ENCODE assay signal across 26 cellular contexts in genomic region chr14:100594625-100594951, GRCh38. TPM values are rescaled to one million over a fixed set of nuclear protein-coding genes. Genes with fewer than 3 reads are reported as not detected.
"Had no signal": no experiment of that assay in that cellular context is flagged by ENCODE, and none has a peak within 500 bp of the region (broad histone marks: within the 10 kb centered on the region; RNA-seq: fewer than 3 reads in every experiment).

No MANE protein-coding gene starts in this region.

- DNase-seq: activated CD4-positive, alpha-beta T cell treated with anti-CD3 and anti-CD28 coated beads for 48 hours; activated CD4-positive, alpha-beta T cell treated with anti-CD3 and anti-CD28 coated beads, Interleukin-2, amount 50 U/mL, for 48 hours; activated CD8-positive, alpha-beta memory T cell treated with anti-CD3 and anti-CD28 coated beads, Interleukin-2, amount 50 U/mL, for 48 hours; activated naive CD4-positive, alpha-beta T cell; activated T-cell treated with anti-CD3 and anti-CD28 coated beads, Interleukin-2, amount 50 U/mL, for 24 hours; foreskin fibroblast; midbrain; naive thymus-derived CD4-positive, alpha-beta T cell; occipital lobe; small intestine; stimulated activated CD4-positive, alpha-beta T cell treated with anti-CD3 and anti-CD28 coated beads, Interleukin-4, amount 100 ng/mL, for 4 hours; stimulated activated CD8-positive, alpha-beta memory T cell treated with anti-CD3 and anti-CD28 coated beads, Interleukin-4, amount 100 ng/mL, for 48 hours; stimulated activated naive CD8-positive, alpha-beta T cell treated with anti-CD3 and anti-CD28 coated beads, Interleukin-15, amount 100 ng/mL, for 72 hours; substantia nigra had no signal

- H3K4me1 Mint-ChIP-seq: activated T-helper 17 cell treated with anti-CD3 and anti-CD28 coated beads, Interleukin-2, amount 50 U/mL, for 72 hours; naive thymus-derived CD4-positive, alpha-beta T cell; neural crest cell; stimulated activated memory B cell treated with anti-CD40 and anti-IgM and Interleukin-4, amounts not matched to agents 10 μg/mL and 1 μg/mL and 100 μg/mL, for 72 hours; stimulated activated naive CD8-positive, alpha-beta T cell treated with anti-CD3 and anti-CD28 coated beads, Interleukin-15, amount 100 ng/mL, for 72 hours had no signal

- ATAC-seq: activated naive CD4-positive, alpha-beta T cell treated with anti-CD3 and anti-CD28 coated beads, Interleukin-2, amount 50 U/mL, for 72 hours; activated T-helper 17 cell treated with anti-CD3 and anti-CD28 coated beads, Interleukin-2, amount 50 U/mL, for 72 hours; esophagus mucosa; heart left ventricle; naive thymus-derived CD4-positive, alpha-beta T cell; right lobe of liver; stimulated activated memory B cell treated with anti-CD40 and anti-IgM and Interleukin-4, amounts not matched to agents 10 μg/mL and 1 μg/mL and 100 μg/mL, for 72 hours; stimulated activated naive CD8-positive, alpha-beta T cell treated with anti-CD3 and anti-CD28 coated beads, Interleukin-15, amount 100 ng/mL, for 72 hours had no signal

- H3K36me3 Mint-ChIP-seq: activated naive CD4-positive, alpha-beta T cell treated with anti-CD3 and anti-CD28 coated beads, Interleukin-2, amount 50 U/mL, for 72 hours; brain; naive thymus-derived CD4-positive, alpha-beta T cell; stimulated activated memory B cell treated with anti-CD40 and anti-IgM and Interleukin-4, amounts not matched to agents 10 μg/mL and 1 μg/mL and 100 μg/mL, for 72 hours; type B pancreatic cell had no signal

- H3K4me1 ChIP-seq: ascending aorta, heart left ventricle, right lobe of liver had no signal

- H3K9me3 ChIP-seq: ascending aorta, heart left ventricle, right lobe of liver had no signal

- H3K27me3 ChIP-seq: ascending aorta, right lobe of liver had no signal

- H3K4me3 ChIP-seq: ascending aorta, cardiac muscle cell, heart left ventricle, right lobe of liver, SK-N-MC had no signal

- H3K27ac Mint-ChIP-seq: activated naive CD4-positive, alpha-beta T cell treated with anti-CD3 and anti-CD28 coated beads, Interleukin-2, amount 50 U/mL, for 72 hours; activated T-cell treated with anti-CD3 and anti-CD28 coated beads, Interleukin-2, amount 50 U/mL, for 24 hours; activated T-helper 17 cell treated with anti-CD3 and anti-CD28 coated beads, Interleukin-2, amount 50 U/mL, for 72 hours; brain; naive thymus-derived CD4-positive, alpha-beta T cell; stimulated activated memory B cell treated with anti-CD40 and anti-IgM and Interleukin-4, amounts not matched to agents 10 μg/mL and 1 μg/mL and 100 μg/mL, for 72 hours; stimulated activated naive CD8-positive, alpha-beta T cell treated with anti-CD3 and anti-CD28 coated beads, Interleukin-15, amount 100 ng/mL, for 72 hours; type B pancreatic cell had no signal

- H3K27ac ChIP-seq: ascending aorta, cardiac muscle cell, heart left ventricle, right lobe of liver, SK-N-MC had no signal

- FAIRE-seq: small intestine had no signal

- H3K9me3 Mint-ChIP-seq: activated naive CD4-positive, alpha-beta T cell treated with anti-CD3 and anti-CD28 coated beads, Interleukin-2, amount 50 U/mL, for 72 hours; activated T-cell treated with anti-CD3 and anti-CD28 coated beads, Interleukin-2, amount 50 U/mL, for 24 hours; activated T-helper 17 cell treated with anti-CD3 and anti-CD28 coated beads, Interleukin-2, amount 50 U/mL, for 72 hours; neural crest cell; stimulated activated memory B cell treated with anti-CD40 and anti-IgM and Interleukin-4, amounts not matched to agents 10 μg/mL and 1 μg/mL and 100 μg/mL, for 72 hours; stimulated activated naive CD8-positive, alpha-beta T cell treated with anti-CD3 and anti-CD28 coated beads, Interleukin-15, amount 100 ng/mL, for 72 hours; type B pancreatic cell had no signal

- H3K36me3 ChIP-seq: ascending aorta, cardiac muscle cell, heart left ventricle, right lobe of liver had no signal

- H3K4me3 Mint-ChIP-seq: activated T-cell treated with anti-CD3 and anti-CD28 coated beads, Interleukin-2, amount 50 U/mL, for 24 hours; activated T-helper 17 cell treated with anti-CD3 and anti-CD28 coated beads, Interleukin-2, amount 50 U/mL, for 72 hours; brain; naive thymus-derived CD4-positive, alpha-beta T cell; neural crest cell; stimulated activated memory B cell treated with anti-CD40 and anti-IgM and Interleukin-4, amounts not matched to agents 10 μg/mL and 1 μg/mL and 100 μg/mL, for 72 hours; stimulated activated naive CD8-positive, alpha-beta T cell treated with anti-CD3 and anti-CD28 coated beads, Interleukin-15, amount 100 ng/mL, for 72 hours; type B pancreatic cell had no signal

RNA-seq across cellular contexts. Expression of gene BEGAIN, which starts 7.4 kb away (rescaled TPM):
- total RNA-seq: cardiac muscle cell had no signal
- polyA plus RNA-seq: cardiac muscle cell had no signal
